In the genomic region with DNA sequence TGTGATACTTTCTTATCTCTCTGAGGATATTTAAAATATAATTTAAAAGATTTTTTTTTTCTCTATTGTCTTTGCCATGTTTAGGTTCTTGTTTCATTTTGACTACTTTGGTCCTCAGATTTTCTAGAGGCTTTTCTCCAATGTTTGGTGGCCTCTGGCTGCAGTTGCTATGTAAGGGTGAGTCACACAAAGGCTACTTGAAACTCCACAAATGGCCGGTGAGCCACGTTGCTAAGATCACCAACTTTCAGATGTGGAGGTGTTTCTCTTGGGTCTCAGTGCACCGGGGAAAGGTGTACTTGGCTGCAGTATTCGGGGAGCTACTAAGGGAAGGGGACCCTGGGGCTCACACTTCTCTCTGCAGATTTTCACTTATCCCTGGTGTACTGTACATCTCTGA, we compare ENCODE assay signal across 21 cellular contexts.
"Had no signal": no experiment of that assay in that cellular context is flagged by ENCODE, and none has a peak within 500 bp of the region (broad histone marks: within the 10 kb centered on the region; RNA-seq: fewer than 3 reads in every experiment).

No MANE protein-coding gene starts in this region.

- H3K4me3 ChIP-seq: body of pancreas, gastrocnemius medialis, heart right ventricle, lower lobe of right lung, prostate gland, spleen, stomach, testis, upper lobe of left lung had no signal

- H3K27me3 ChIP-seq: body of pancreas, gastrocnemius medialis, heart right ventricle, spleen, stomach, testis, upper lobe of left lung had no signal

- ATAC-seq: body of pancreas, heart right ventricle, left colon, lower lobe of right lung, sciatic nerve had no signal

- H3K4me1 ChIP-seq: body of pancreas, gastrocnemius medialis, heart right ventricle, lower lobe of right lung, prostate gland, spleen, stomach, testis, upper lobe of left lung had no signal

- FAIRE-seq: colon had no signal

- H3K36me3 ChIP-seq: gastrocnemius medialis, heart right ventricle, lower lobe of right lung, prostate gland, spleen, stomach, upper lobe of left lung had no signal

- H3K27ac ChIP-seq: body of pancreas, gastrocnemius medialis, heart right ventricle, lower lobe of right lung, prostate gland, spleen, stomach, testis, upper lobe of left lung had no signal

- H3K9me3 ChIP-seq: body of pancreas, gastrocnemius medialis, lower lobe of right lung, prostate gland, stomach, testis, upper lobe of left lung had no signal

- DNase-seq: activated CD4-positive, alpha-beta T cell treated with anti-CD3 and anti-CD28 coated beads, Interleukin-2, amount 10 ng/mL, durations not matched to agents 7 days and 5 days; activated CD4-positive, CD25-positive, alpha-beta regulatory T cell; activated CD8-positive, alpha-beta memory T cell treated with anti-CD3 and anti-CD28 coated beads for 24 hours; activated gamma-delta T cell treated with Interleukin-2 at 50 U/mL for 16 hours; amniotic stem cell; body of pancreas; caudate nucleus; erythroblast; gastrocnemius medialis; heart right ventricle; left colon; lower lobe of right lung; nephron progenitor cell; occipital lobe; spleen; stomach; testis; upper lobe of left lung had no signal
